Comparison of ENCODE assay signal across 8 cellular contexts in the genomic region with DNA sequence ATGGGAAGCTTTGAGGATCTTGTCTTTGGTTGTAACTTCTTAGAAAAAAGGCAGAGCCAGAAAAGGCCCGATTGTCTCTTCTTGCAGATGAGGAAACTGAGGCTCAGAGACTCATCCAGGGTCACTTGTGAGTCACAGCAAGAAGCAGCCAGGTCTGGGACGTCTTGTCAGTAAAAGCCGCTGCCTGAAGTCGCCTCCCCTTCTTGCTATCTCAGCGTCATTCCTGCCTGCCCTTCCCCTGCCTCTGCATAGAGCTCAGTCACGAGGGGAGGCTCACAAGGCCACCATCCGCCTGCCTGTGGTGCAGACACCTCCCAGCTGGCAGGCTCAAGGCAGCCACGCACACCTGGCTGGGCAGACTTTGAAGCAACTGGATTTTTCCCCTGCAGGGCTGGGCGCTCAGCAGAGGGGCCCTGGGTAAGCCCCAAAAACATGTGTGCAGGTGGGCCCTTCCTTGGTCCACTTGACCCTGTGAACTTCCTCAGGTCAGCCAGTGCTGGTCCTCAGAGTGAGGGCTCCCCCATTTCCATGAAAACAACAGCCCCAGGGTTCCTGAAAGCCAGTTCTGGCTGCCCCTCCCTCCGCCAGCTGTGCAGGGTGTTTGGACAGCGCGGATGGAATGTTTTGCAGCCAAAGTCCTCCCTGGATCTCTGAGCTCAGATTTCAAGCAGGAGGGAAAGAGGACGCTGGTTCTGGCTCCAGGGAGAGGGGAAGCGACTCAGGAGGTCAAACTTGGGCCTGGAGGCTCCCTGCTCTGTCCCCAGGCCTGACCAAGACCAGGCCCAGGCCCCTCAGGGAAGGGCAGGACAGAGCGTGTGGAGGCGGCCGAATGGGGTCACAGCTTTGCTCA. TPM values are rescaled to one million over a fixed set of nuclear protein-coding genes. Genes with fewer than 3 reads are reported as not detected.
DNase-seq lines count a peak whose midpoint lies in the region; TF ChIP-seq lines count a peak whose summit lies in the region.

No MANE protein-coding gene starts in this region.

- H4K20me1 ChIP-seq in smooth muscle cell (ENCODE audit: low read depth): no peaks in the 10 kb centered on the region

- WGBS in smooth muscle cell (ENCODE audit: low lambda C conversion rate): 31% methylated on average over 17 of the region's 17 CpGs

- TF ChIP-seq CTCF in astrocyte of the spinal cord (IDR thresholded peaks at IDR 0.05; ENCODE audit: low read depth, low read length): no peak
- no peak for TF ChIP-seq CTCF in smooth muscle cell (IDR thresholded peaks at IDR 0.05; ENCODE audit: borderline replicate concordance, insufficient read depth, poor library complexity, severe bottlenecking)

- H3K27me3 ChIP-seq in smooth muscle cell (ENCODE audit: low read depth): no peaks in the 10 kb centered on the region

- peaks cover 10% of the 10 kb centered on the region for H3F3A ChIP-seq in smooth muscle cell (ENCODE audit: low read depth)

- in situ Hi-C loops in astrocyte of the spinal cord (cut with HindIII; ENCODE audit: low sequenced_read_pairs): no loop called here

- H3K79me2 ChIP-seq in smooth muscle cell (ENCODE audit: low read depth): no peaks in the 10 kb centered on the region

- peak in 74 of 76 experiments; percentile 29 to 91 (median 80) for DNase-seq in HUDEP-2 (lab: John Stamatoyannopoulos, UW; ENCODE audit: unreplicated experiment in 76 of 76)
- peak; percentile 68 for DNase-seq in astrocyte of the spinal cord (ENCODE audit: low read depth, low spot score)
- DNase-seq in iris pigment epithelial cell (ENCODE audit: low read depth): peak; percentile 56
- DNase-seq in smooth muscle cell (lab: John Stamatoyannopoulos, UW; ENCODE audit: unreplicated experiment): no peak
- DNase-seq in stimulated activated naive CD4-positive, alpha-beta T cell (lab: John Stamatoyannopoulos, UW): no peak
- DNase-seq in NCI-H2171 (lab: John Stamatoyannopoulos, UW): no peak
- DNase-seq in GDM1 (lab: John Stamatoyannopoulos, UW): no peak
- DNase-seq in NCI-H446 (lab: John Stamatoyannopoulos, UW): no peak

- H2AFZ ChIP-seq in smooth muscle cell (ENCODE audit: low read depth): no peak overlapping the region

- H3K4me3 ChIP-seq in astrocyte of the spinal cord (ENCODE audit: low read depth, low read length) (no peak overlapping the region), smooth muscle cell (no peak overlapping the region)

- H3K27ac ChIP-seq in smooth muscle cell (ENCODE audit: low read depth): peak overlapping the region; percentile 89

- peak overlapping the region; percentile 50 for H3K9ac ChIP-seq in smooth muscle cell (ENCODE audit: low read depth)

- no peaks in the 10 kb centered on the region for H3K36me3 ChIP-seq in smooth muscle cell (ENCODE audit: low read depth)

- H3K4me1 ChIP-seq in smooth muscle cell (ENCODE audit: low read depth): peaks cover 12% of the 10 kb centered on the region

- peak overlapping the region; percentile 76 for H3K4me2 ChIP-seq in smooth muscle cell

- no peaks in the 10 kb centered on the region for H3K9me3 ChIP-seq in smooth muscle cell (replicated peaks; ENCODE audit: low read depth)

RNA-seq across cellular contexts. Expression of gene RAB3IL1, which starts 6.0 kb away (rescaled TPM):
- total RNA-seq in smooth muscle cell: 4.8 and 4.9 TPM in 2 replicates
- 9.8 and 11.6 TPM in 2 replicates for polyA plus RNA-seq in smooth muscle cell

RNA-seq across cellular contexts. Expression of gene BEST1, which starts 26.8 kb away (rescaled TPM):
- 2.4 and 2.6 TPM in 2 replicates for total RNA-seq in smooth muscle cell
- polyA plus RNA-seq in smooth muscle cell: 1.6 and 2.8 TPM in 2 replicates

RNA-seq across cellular contexts. Expression of gene FADS3, which starts 32.0 kb away (rescaled TPM):
- 6.7 and 8.9 TPM in 2 replicates for total RNA-seq in smooth muscle cell
- polyA plus RNA-seq in smooth muscle cell: 13.8 and 28.9 TPM in 2 replicates

RNA-seq across cellular contexts. Expression of gene FTH1, which starts 44.0 kb away (rescaled TPM):
- 903 and 1,173 TPM in 2 replicates for total RNA-seq in smooth muscle cell
- polyA plus RNA-seq in smooth muscle cell: 6,048 and 7,176 TPM in 2 replicates

Comparison
In these comparisons a context has a peak if more than half of its experiments do, and no peak if none do; other contexts are left out.
1. DNase-seq: peak in HUDEP-2 (74 of 76), astrocyte of the spinal cord (single experiment) and iris pigment epithelial cell (single experiment); none in smooth muscle cell (single experiment), stimulated activated naive CD4-positive, alpha-beta T cell (0 of 6), NCI-H2171 (single experiment), GDM1 (single experiment) and NCI-H446 (0 of 2).